In genomic region chr5:150497274-150497988, GRCh38 we compare ENCODE assay signal across 8 cellular contexts. TPM values are rescaled to one million over a fixed set of nuclear protein-coding genes. Genes with fewer than 3 reads are reported as not detected.
DNase-seq lines count a peak whose midpoint lies in the region; ATAC-seq and TF ChIP-seq lines count a peak whose summit lies in the region.

No MANE protein-coding gene starts in this region.

- H2AFZ ChIP-seq in parathyroid adenoma = peak overlapping the region; percentile 45

- DNase-seq in COLO829 (ENCODE audit: low spot score) (peak; percentile 76), RPMI7951 (ENCODE audit: low read depth) (peak; percentile 95), fibroblast of villous mesenchyme (ENCODE audit: low read depth) (peak; percentile 93), activated gamma-delta T cell (lab: John Stamatoyannopoulos, UW) (no peak), WERI-Rb-1 (no peak)
- DNase-seq in activated effector memory CD4-positive, alpha-beta T cell treated with Interleukin-2 at 50 U/mL for 16 hours = no peak

- H3K36me3 ChIP-seq in parathyroid adenoma (ENCODE audit: control insufficient read depth, insufficient read depth, low read length) (no peaks in the 10 kb centered on the region), WERI-Rb-1 (peaks cover 28% of the 10 kb centered on the region)

- peak overlapping the region; percentile 1 for H3K4me2 ChIP-seq in parathyroid adenoma (ENCODE audit: low read length)

- H3K27me3 ChIP-seq in parathyroid adenoma (ENCODE audit: control insufficient read depth, insufficient read depth, low read length) (no peaks in the 10 kb centered on the region), WERI-Rb-1 (ENCODE audit: insufficient read depth, low read depth, severe bottlenecking) (no peaks in the 10 kb centered on the region)

- H3K9me3 ChIP-seq in parathyroid adenoma (ENCODE audit: control insufficient read depth, low read length) (no peaks in the 10 kb centered on the region), WERI-Rb-1 (ENCODE audit: severe bottlenecking) (no peaks in the 10 kb centered on the region)

- no peak overlapping the region for H3K9ac ChIP-seq in parathyroid adenoma

- peaks cover 52% of the 10 kb centered on the region for H3K4me1 ChIP-seq in parathyroid adenoma

- H3K27ac ChIP-seq in parathyroid adenoma = peak overlapping the region; percentile 63
- no peak overlapping the region for H3K27ac ChIP-seq in WERI-Rb-1

- H3K4me3 ChIP-seq in fibroblast of villous mesenchyme (ENCODE audit: low read depth, low read length) = no peak overlapping the region
- H3K4me3 ChIP-seq in parathyroid adenoma (ENCODE audit: low read depth, low read length) = no peak overlapping the region
- H3K4me3 ChIP-seq in WERI-Rb-1 (ENCODE audit: low read depth, low read length) = no peak overlapping the region

- H3K79me2 ChIP-seq in parathyroid adenoma = peaks cover 33% of the 10 kb centered on the region

- ATAC-seq in GM21528 (IDR thresholded peaks at IDR 0.05; ENCODE audit: low FRiP score, unreplicated experiment) = no peak

- no peak for TF ChIP-seq CTCF in fibroblast of villous mesenchyme (IDR thresholded peaks at IDR 0.05; ENCODE audit: insufficient read depth, low read depth, low read length)
- no peak for TF ChIP-seq CTCF in parathyroid adenoma (IDR thresholded peaks at IDR 0.05)
- TF ChIP-seq CTCF in WERI-Rb-1 (IDR thresholded peaks at IDR 0.05; ENCODE audit: low read depth, low read length) = no peak

RNA-seq across cellular contexts. Expression of gene NDST1, which starts 10.5 kb away (rescaled TPM):
- 18.5 and 21.3 TPM in 2 replicates for total RNA-seq in RPMI7951 (2014; rRNA removed; shearing (Covaris generic))
- total RNA-seq in fibroblast of villous mesenchyme = 87.2 and 89.5 TPM in 2 replicates

RNA-seq across cellular contexts. Expression of gene RPS14, which starts 47.9 kb away (rescaled TPM):
- total RNA-seq in RPMI7951 (2014; rRNA removed; shearing (Covaris generic)) = 2,147 and 2,510 TPM in 2 replicates
- 1,744 and 3,299 TPM in 2 replicates for total RNA-seq in fibroblast of villous mesenchyme

Comparison
In these comparisons a context has a peak if more than half of its experiments do, and no peak if none do; other contexts are left out.
1. DNase-seq: peak in COLO829 (single experiment), RPMI7951 (single experiment) and fibroblast of villous mesenchyme (single experiment); none in activated effector memory CD4-positive, alpha-beta T cell treated with Interleukin-2 at 50 U/mL for 16 hours (single experiment), activated gamma-delta T cell (single experiment) and WERI-Rb-1 (single experiment).